8 cellular contexts compared by ENCODE assay signal in genomic region chr3:44761347-44762169, GRCh38. TPM values are rescaled to one million over a fixed set of nuclear protein-coding genes. Genes with fewer than 3 reads are reported as not detected.
DNase-seq lines count a peak whose midpoint lies in the region; ATAC-seq, FAIRE-seq and TF ChIP-seq lines count a peak whose summit lies in the region.

Gene KIAA1143, minus strand, starts transcription at chr3:44761619. Its CDS starts 17 bp downstream, at chr3:44761602.
A gene with protein sequence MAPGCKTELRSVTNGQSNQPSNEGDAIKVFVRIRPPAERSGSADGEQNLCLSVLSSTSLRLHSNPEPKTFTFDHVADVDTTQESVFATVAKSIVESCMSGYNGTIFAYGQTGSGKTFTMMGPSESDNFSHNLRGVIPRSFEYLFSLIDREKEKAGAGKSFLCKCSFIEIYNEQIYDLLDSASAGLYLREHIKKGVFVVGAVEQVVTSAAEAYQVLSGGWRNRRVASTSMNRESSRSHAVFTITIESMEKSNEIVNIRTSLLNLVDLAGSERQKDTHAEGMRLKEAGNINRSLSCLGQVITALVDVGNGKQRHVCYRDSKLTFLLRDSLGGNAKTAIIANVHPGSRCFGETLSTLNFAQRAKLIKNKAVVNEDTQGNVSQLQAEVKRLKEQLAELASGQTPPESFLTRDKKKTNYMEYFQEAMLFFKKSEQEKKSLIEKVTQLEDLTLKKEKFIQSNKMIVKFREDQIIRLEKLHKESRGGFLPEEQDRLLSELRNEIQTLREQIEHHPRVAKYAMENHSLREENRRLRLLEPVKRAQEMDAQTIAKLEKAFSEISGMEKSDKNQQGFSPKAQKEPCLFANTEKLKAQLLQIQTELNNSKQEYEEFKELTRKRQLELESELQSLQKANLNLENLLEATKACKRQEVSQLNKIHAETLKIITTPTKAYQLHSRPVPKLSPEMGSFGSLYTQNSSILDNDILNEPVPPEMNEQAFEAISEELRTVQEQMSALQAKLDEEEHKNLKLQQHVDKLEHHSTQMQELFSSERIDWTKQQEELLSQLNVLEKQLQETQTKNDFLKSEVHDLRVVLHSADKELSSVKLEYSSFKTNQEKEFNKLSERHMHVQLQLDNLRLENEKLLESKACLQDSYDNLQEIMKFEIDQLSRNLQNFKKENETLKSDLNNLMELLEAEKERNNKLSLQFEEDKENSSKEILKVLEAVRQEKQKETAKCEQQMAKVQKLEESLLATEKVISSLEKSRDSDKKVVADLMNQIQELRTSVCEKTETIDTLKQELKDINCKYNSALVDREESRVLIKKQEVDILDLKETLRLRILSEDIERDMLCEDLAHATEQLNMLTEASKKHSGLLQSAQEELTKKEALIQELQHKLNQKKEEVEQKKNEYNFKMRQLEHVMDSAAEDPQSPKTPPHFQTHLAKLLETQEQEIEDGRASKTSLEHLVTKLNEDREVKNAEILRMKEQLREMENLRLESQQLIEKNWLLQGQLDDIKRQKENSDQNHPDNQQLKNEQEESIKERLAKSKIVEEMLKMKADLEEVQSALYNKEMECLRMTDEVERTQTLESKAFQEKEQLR (N-terminal part only) (plus strand): TSS chr3:44761794. CDS start chr3:44761866, 72 bp downstream.

- peak within 1 kb of the TSS; percentile 80 for H3K4me2 ChIP-seq in HepG2 (ENCODE audit: low read depth, low read length)

- peak within 1 kb of the TSS; percentile 89 for H2AFZ ChIP-seq in HepG2 (ENCODE audit: low read length)

- H3K9ac ChIP-seq in HepG2 (ENCODE audit: insufficient read depth, low read depth, low read length) = peak within 1 kb of the TSS; percentile 98

- intact Hi-C loops in HepG2 (cut with micrococcal nuclease; ENCODE audit: unreplicated experiment) = loop anchor here (2.0 to 10.0 kb wide), 2 partner anchors 33 to 227 kb away; partner anchors contain the start of gene ZNF501

- CTCF ChIA-PET in HepG2 (lab: Yijun Ruan, JAX; ENCODE audit: low intra/inter-chr PET ratio, low total read pairs) = no interaction called here

- TF ChIP-seq RAD21 in HepG2 (CRISPR knock-in tag; IDR thresholded peaks at IDR 0.05) = 0 out of 2 replicates have a peak, but pooled peaks have one; percentile 22

- peak; percentile 73 to 86; a peak in 3 of 4 replicates for TF ChIP-seq POLR2A in HepG2 (IDR thresholded peaks at IDR 0.05; ENCODE audit: insufficient read depth in 1 of 2, low read depth in 2 of 2, low read length in 2 of 2)

- ATAC-seq in GM19372 (IDR thresholded peaks at IDR 0.05; ENCODE audit: low read depth, unreplicated experiment) (peak; percentile 88), HG03558 (IDR thresholded peaks at IDR 0.05; ENCODE audit: extremely low read depth, unreplicated experiment) (peak; percentile 70), HepG2 (peak; percentile 90)

- no peaks in the 10 kb centered on the region; a peak in 2 of 5 replicates for H3K27me3 ChIP-seq in HepG2 (ENCODE audit: control insufficient read depth in 1 of 2, insufficient read depth in 2 of 2, low read length in 2 of 2)

- no peaks in the 10 kb centered on the region for H4K20me1 ChIP-seq in HepG2 (ENCODE audit: insufficient read depth, low read length)

- peak within 1 kb of the TSS; percentile 61 to 94 (median 88) for H3K4me3 ChIP-seq in HepG2 (replicated peaks in 1 of 3; ENCODE audit: insufficient read depth in 1 of 3, low read depth in 2 of 3, low read length in 3 of 3)

- WGBS in HepG2 (ENCODE audit: low lambda C conversion rate) = 0% methylated on average over 11 of the region's 70 CpGs

- TF ChIP-seq CTCF in HepG2 (CRISPR knock-in tag; IDR thresholded peaks at IDR 0.05) = peak; percentile 43; the same call in 1 of the 2 replicates

- FAIRE-seq in HepG2 (lab: Jason Lieb, UNC) = peak; percentile 66

- POLR2A ChIA-PET in HepG2 (lab: Yijun Ruan, JAX) = interaction anchor here (0.6 to 2.9 kb wide), 3 partner anchors 32 to 1768 kb away, joined by 3 to 26 read pairs (median 4); partner anchors contain the start of gene ZNF501

- H3K9me3 ChIP-seq in HepG2 (ENCODE audit: low read length) = no peaks in the 10 kb centered on the region

- peaks cover 55% of the 10 kb centered on the region for H3K79me2 ChIP-seq in HepG2 (ENCODE audit: insufficient read depth, low read length)

- in situ Hi-C loops in HepG2 (cut with HindIII; ENCODE audit: extremely low pct_ligation_motif_present, low pct_unique_long_range_greater_than_20kb) = no loop called here

- peaks cover 1 to 14% of the 10 kb centered on the region in 2 experiments; a peak in 4 of 5 replicates for H3K36me3 ChIP-seq in HepG2 (replicated peaks in 1 of 2; ENCODE audit: control insufficient read depth in 1 of 2, insufficient read depth in 2 of 2, low read length in 2 of 2)

- peak within 1 kb of the TSS; percentile 79 for H3K27ac ChIP-seq in HepG2 (ENCODE audit: extremely low read length, insufficient read depth, low read length)

- no TSS peak for BruUV-seq in HepG2 (replicated peaks; lab: Mats Ljungman, UMichigan)

- DNase-seq in C1 segment of cervical spinal cord (lab: John Stamatoyannopoulos, UW) = peak; percentile 38 to 92 (median 87)
- peak; percentile 92 for DNase-seq in NCI-H748 (lab: John Stamatoyannopoulos, UW; ENCODE audit: unreplicated experiment)
- DNase-seq in activated CD4-positive, alpha-beta T cell treated with anti-CD3 and anti-CD28 coated beads, Interleukin-2, amount 50 U/mL, for 24 hours (ENCODE audit: low read depth in 1 of 2, low spot score in 1 of 2) = peak; percentile 97 to 99
- peak; percentile 99 for DNase-seq in dermis blood vessel endothelial cell
- peak; percentile 89 for DNase-seq in HepG2 (ENCODE audit: low spot score)
- peak; percentile 99 for DNase-seq in stimulated activated CD4-positive, alpha-beta T cell treated with anti-CD3 and anti-CD28 coated beads, Interleukin-4, amount 100 ng/mL, for 1 hour

- H3K4me1 ChIP-seq in HepG2 (ENCODE audit: insufficient read depth, low read length) = peaks cover 40% of the 10 kb centered on the region

- TF ChIP-seq EP300 in HepG2 (IDR thresholded peaks at IDR 0.05; ENCODE audit: low read depth in 2 of 2, low read length in 2 of 2) = peak; percentile 8 to 37; a peak in 2 of 4 replicates
- no peak for TF ChIP-seq EP300 in HepG2 (CRISPR knock-in tag; IDR thresholded peaks at IDR 0.05; ENCODE audit: borderline replicate concordance)

RNA-seq across cellular contexts. Expression of gene KIAA1143, which starts in this region (rescaled TPM):
- total RNA-seq in dermis blood vessel endothelial cell (23.0 and 23.9 TPM in 2 replicates), HepG2 (2016; rRNA removed; fragmentation: Illumina TruSeq; extraction: Trizol) (27.2 and 49.0 TPM in 2 replicates)
- 7.0 and 9.8 TPM in 2 replicates for total RNA-seq in HepG2 (2016; cell fraction: cytosol; rRNA removed; fragmentation: Illumina TruSeq; extraction: Trizol; ENCODE audit: low read depth)
- total RNA-seq in HepG2 (2016; cell fraction: insoluble cytoplasmic fraction; rRNA removed; fragmentation: Illumina TruSeq; extraction: Trizol) = 22.9 and 47.8 TPM in 2 replicates
- total RNA-seq in HepG2 (2016; cell fraction: membrane; rRNA removed; fragmentation: Illumina TruSeq; extraction: Trizol) = 16.2 and 16.3 TPM in 2 replicates
- total RNA-seq in HepG2 (2016; cell fraction: nucleus; rRNA removed; fragmentation: Illumina TruSeq; extraction: Trizol) = 14.3 and 19.8 TPM in 2 replicates
- polyA plus RNA-seq in HepG2 (2011; rRNA removed) = 8.3 and 9.9 TPM in 2 replicates
- polyA plus RNA-seq in HepG2 (2011; cell fraction: cytosol; rRNA removed) = 4.5 and 7.7 TPM in 2 replicates
- 2.4 and 3.2 TPM in 2 replicates for polyA plus RNA-seq in HepG2 (2011; cell fraction: nucleus; rRNA removed)
- 10.2 and 16.6 TPM in 2 replicates for polyA plus RNA-seq in HepG2 (2012)
- polyA plus RNA-seq in HepG2 (2016; cell fraction: cytosol; fragmentation: Illumina TruSeq; extraction: Trizol; ENCODE audit: low read depth) = 6.1 and 6.7 TPM in 2 replicates
- 44.4 and 45.8 TPM in 2 replicates for polyA plus RNA-seq in HepG2 (2016; cell fraction: insoluble cytoplasmic fraction; fragmentation: Illumina TruSeq; extraction: Trizol; ENCODE audit: low read depth)
- polyA plus RNA-seq in HepG2 (2016; cell fraction: membrane; fragmentation: Illumina TruSeq; extraction: Trizol; ENCODE audit: low read depth) = 14.4 and 15.2 TPM in 2 replicates
- 16.7 and 28.1 TPM in 2 replicates for polyA plus RNA-seq in HepG2 (2016; cell fraction: nucleus; fragmentation: Illumina TruSeq; extraction: Trizol; ENCODE audit: insufficient read depth, low read depth)
- 11.1 and 15.6 TPM in 2 replicates for polyA minus RNA-seq in HepG2 (2011; rRNA and poly(A)+ RNA removed; ENCODE audit: low replicate concordance)
- 15.4 and 16.9 TPM in 2 replicates for polyA minus RNA-seq in HepG2 (2011; cell fraction: cytosol; rRNA and poly(A)+ RNA removed)
- 6.4 and 10.3 TPM in 2 replicates for polyA minus RNA-seq in HepG2 (2011; cell fraction: nucleus; rRNA and poly(A)+ RNA removed)

RNA-seq across cellular contexts. Expression of the second gene that starts in this region (rescaled TPM):
- 7.5 and 21.2 TPM in 2 replicates for total RNA-seq in dermis blood vessel endothelial cell
- total RNA-seq in HepG2 (2016; rRNA removed; fragmentation: Illumina TruSeq; extraction: Trizol) = 33.8 and 55.1 TPM in 2 replicates
- 8.8 and 10.0 TPM in 2 replicates for total RNA-seq in HepG2 (2016; cell fraction: cytosol; rRNA removed; fragmentation: Illumina TruSeq; extraction: Trizol; ENCODE audit: low read depth)
- 33.4 and 55.8 TPM in 2 replicates for total RNA-seq in HepG2 (2016; cell fraction: insoluble cytoplasmic fraction; rRNA removed; fragmentation: Illumina TruSeq; extraction: Trizol)
- total RNA-seq in HepG2 (2016; cell fraction: membrane; rRNA removed; fragmentation: Illumina TruSeq; extraction: Trizol) = 10.9 and 12.8 TPM in 2 replicates
- total RNA-seq in HepG2 (2016; cell fraction: nucleus; rRNA removed; fragmentation: Illumina TruSeq; extraction: Trizol) = 19.9 and 20.6 TPM in 2 replicates
- polyA plus RNA-seq in HepG2 (2011; rRNA removed) = 2.7 and 4.8 TPM in 2 replicates
- polyA plus RNA-seq in HepG2 (2011; cell fraction: cytosol; rRNA removed) = 1.7 and 1.9 TPM in 2 replicates
- 2.1 and 2.3 TPM in 2 replicates for polyA plus RNA-seq in HepG2 (2011; cell fraction: nucleus; rRNA removed)
- polyA plus RNA-seq in HepG2 (2012) = 3.2 and 9.1 TPM in 2 replicates
- polyA plus RNA-seq in HepG2 (2016; cell fraction: cytosol; fragmentation: Illumina TruSeq; extraction: Trizol; ENCODE audit: low read depth) = 1.5 and 1.6 TPM in 2 replicates
- polyA plus RNA-seq in HepG2 (2016; cell fraction: insoluble cytoplasmic fraction; fragmentation: Illumina TruSeq; extraction: Trizol; ENCODE audit: low read depth) = 36.2 and 41.4 TPM in 2 replicates
- polyA plus RNA-seq in HepG2 (2016; cell fraction: membrane; fragmentation: Illumina TruSeq; extraction: Trizol; ENCODE audit: low read depth) = 4.0 and 5.2 TPM in 2 replicates
- 20.2 and 21.3 TPM in 2 replicates for polyA plus RNA-seq in HepG2 (2016; cell fraction: nucleus; fragmentation: Illumina TruSeq; extraction: Trizol; ENCODE audit: insufficient read depth, low read depth)
- 3.8 and 10.8 TPM in 2 replicates for polyA minus RNA-seq in HepG2 (2011; rRNA and poly(A)+ RNA removed; ENCODE audit: low replicate concordance)
- polyA minus RNA-seq in HepG2 (2011; cell fraction: cytosol; rRNA and poly(A)+ RNA removed) = 4.3 and 6.2 TPM in 2 replicates
- 12.2 TPM in 2 replicates for polyA minus RNA-seq in HepG2 (2011; cell fraction: nucleus; rRNA and poly(A)+ RNA removed)

Comparison
In these comparisons a context has a peak if more than half of its experiments do, and no peak if none do; other contexts are left out.
1. Peak in every context shown above with its lines: DNase-seq, ATAC-seq, H3K4me3 ChIP-seq and H3K27ac ChIP-seq.